11 cellular contexts compared by ENCODE assay signal in genomic region chr12:4277856-4278581, GRCh38. TPM values are rescaled to one million over a fixed set of nuclear protein-coding genes. Genes with fewer than 3 reads are reported as not detected.
A peak's percentile ranks its signal among the peaks of the same experiment; 100 is the strongest.
DNase-seq lines count a peak whose midpoint lies in the region; ATAC-seq and TF ChIP-seq lines count a peak whose summit lies in the region.
"Had no signal": no experiment of that assay in that cellular context is flagged by ENCODE, and none has a peak within 500 bp of the region (broad histone marks: within the 10 kb centered on the region; RNA-seq: fewer than 3 reads in every experiment).

No MANE protein-coding gene starts in this region.

- no peak overlapping the region for H2BK12ac ChIP-seq in trophoblast cell (ENCODE audit: low read length)

- H3K27me3 Mint-ChIP-seq in T-helper 2 cell treated with Interferon-gamma antibody and Interleukin-4, amounts not matched to agents 5 μg/mL and 100 μg/mL, for 36 hours (ENCODE audit: low read depth), result no peaks in the 10 kb centered on the region

- H2AFZ ChIP-seq in trophoblast cell (ENCODE audit: insufficient read depth, low read length, poor library complexity), result no peak overlapping the region

- H2BK5ac ChIP-seq in trophoblast cell (ENCODE audit: low read depth, low read length, poor library complexity), result no peak overlapping the region

- no peak overlapping the region for H4K91ac ChIP-seq in trophoblast cell (ENCODE audit: low read depth, low read length)

- no peak overlapping the region for H2AK5ac ChIP-seq in trophoblast cell (ENCODE audit: low read length)

- H3K4me2 ChIP-seq in trophoblast cell (ENCODE audit: low read length), result peak overlapping the region; percentile 14

- H3K79me2 ChIP-seq in trophoblast cell (ENCODE audit: control insufficient read depth, insufficient read depth, low read length, poor library complexity), result peaks cover 13% of the 10 kb centered on the region

- H3K18ac ChIP-seq in trophoblast cell (ENCODE audit: low read length), result no peak overlapping the region

- H3K27ac Mint-ChIP-seq in T-helper 2 cell treated with Interferon-gamma antibody and Interleukin-4, amounts not matched to agents 5 μg/mL and 100 μg/mL, for 36 hours, result peak overlapping the region; percentile 60

- H3K27me3 ChIP-seq in RWPE2 (ENCODE audit: insufficient read depth, poor library complexity, severe bottlenecking) (no peaks in the 10 kb centered on the region), trophoblast cell (ENCODE audit: insufficient read depth, low read length) (peaks cover 3% of the 10 kb centered on the region)
- H3K27me3 ChIP-seq in effector memory CD4-positive, alpha-beta T cell (replicated peaks; ENCODE audit: control insufficient read depth, insufficient read depth, low read length, poor library complexity, severe bottlenecking), result no peaks in the 10 kb centered on the region

- H3K14ac ChIP-seq in trophoblast cell (ENCODE audit: low read length), result no peak overlapping the region

- H4K12ac ChIP-seq in trophoblast cell (ENCODE audit: low read depth, low read length), result no peak overlapping the region

- peaks cover 87% of the 10 kb centered on the region for H3K36me3 Mint-ChIP-seq in T-helper 2 cell treated with Interferon-gamma antibody and Interleukin-4, amounts not matched to agents 5 μg/mL and 100 μg/mL, for 36 hours (ENCODE audit: low read depth)

- no peak overlapping the region for H2BK120ac ChIP-seq in trophoblast cell (ENCODE audit: insufficient read depth, low read length, poor library complexity)

- peak overlapping the region; percentile 89 for H3K27ac ChIP-seq in RWPE2 (ENCODE audit: poor library complexity, severe bottlenecking)
- H3K27ac ChIP-seq in effector memory CD4-positive, alpha-beta T cell (ENCODE audit: insufficient read depth, low read length, poor library complexity, severe bottlenecking), result peak overlapping the region; percentile 52
- no peak overlapping the region for H3K27ac ChIP-seq in trophoblast cell (ENCODE audit: low read depth, low read length)
- H3K27ac ChIP-seq: HL-60 had no signal

- in situ Hi-C loops in GM13976 (cut with MboI; ENCODE audit: low sequenced_read_pairs, unreplicated experiment), result loop anchor here (5.0 to 25.0 kb wide), 2 partner anchors 171 to 291 kb away; no protein-coding TSS in a partner anchor

- H3K23ac ChIP-seq in trophoblast cell (ENCODE audit: low read length), result no peak overlapping the region

- peaks cover 21% of the 10 kb centered on the region for H3K79me1 ChIP-seq in trophoblast cell (ENCODE audit: low read length)

- no peak overlapping the region for H3K9ac ChIP-seq in trophoblast cell (ENCODE audit: low read length)

- H3K4me3 ChIP-seq in RWPE2 (ENCODE audit: severe bottlenecking) (no peak overlapping the region), trophoblast cell (ENCODE audit: low read depth, low read length) (no peak overlapping the region)
- H3K4me3 ChIP-seq in effector memory CD4-positive, alpha-beta T cell (ENCODE audit: insufficient read depth, low read depth, low read length, poor library complexity, severe bottlenecking), result no peak overlapping the region

- no peak overlapping the region for H4K8ac ChIP-seq in trophoblast cell (ENCODE audit: low read depth, low read length)

- H3K9me3 Mint-ChIP-seq in T-helper 2 cell treated with Interferon-gamma antibody and Interleukin-4, amounts not matched to agents 5 μg/mL and 100 μg/mL, for 36 hours, result no peaks in the 10 kb centered on the region

- no peak for DNase-seq in T-helper 2 cell treated with Interferon-gamma antibody and Interleukin-4, amounts not matched to agents 5 μg/mL and 100 μg/mL, for 36 hours (ENCODE audit: low spot score)
- no peak for DNase-seq in T-helper 2 cell
- no peak for DNase-seq in RWPE2 (ENCODE audit: low spot score)
- no peak for DNase-seq in effector memory CD4-positive, alpha-beta T cell
- DNase-seq in trophoblast cell, result no peak
- no peak for DNase-seq in HuH-7 (ENCODE audit: low spot score)
- DNase-seq in GM13976 (ENCODE audit: low spot score), result no peak
- DNase-seq: 8988T, NCI-H1417 had no signal

- ATAC-seq in RWPE2 (ENCODE audit: low read depth), result no peak
- no peak for ATAC-seq in GM21381 (IDR thresholded peaks at IDR 0.05; ENCODE audit: unreplicated experiment)

- peaks cover 89% of the 10 kb centered on the region for H3K36me3 ChIP-seq in RWPE2 (ENCODE audit: low read depth)
- peaks cover 59% of the 10 kb centered on the region for H3K36me3 ChIP-seq in effector memory CD4-positive, alpha-beta T cell (ENCODE audit: control insufficient read depth, insufficient read depth, low read length)
- H3K36me3 ChIP-seq in trophoblast cell (ENCODE audit: control insufficient read depth in 1 of 2, insufficient read depth in 2 of 2, low read length in 2 of 2), result peaks cover 45 to 60% of the 10 kb centered on the region in 2 experiments

- peaks cover 33% of the 10 kb centered on the region for H3K4me1 ChIP-seq in RWPE2 (ENCODE audit: insufficient read depth, poor library complexity, severe bottlenecking)
- H3K4me1 ChIP-seq in effector memory CD4-positive, alpha-beta T cell (ENCODE audit: control insufficient read depth, insufficient read depth, low read length, poor library complexity, severe bottlenecking), result peaks cover 50% of the 10 kb centered on the region
- H3K4me1 ChIP-seq in trophoblast cell (ENCODE audit: control insufficient read depth in 1 of 2, insufficient read depth in 2 of 2, low read length in 2 of 2), result peaks cover 8 to 26% of the 10 kb centered on the region in 2 experiments

- peak overlapping the region; percentile 93 for H3K4me3 Mint-ChIP-seq in T-helper 2 cell treated with Interferon-gamma antibody and Interleukin-4, amounts not matched to agents 5 μg/mL and 100 μg/mL, for 36 hours

- TF ChIP-seq CTCF in RWPE2 (IDR thresholded peaks at IDR 0.05; ENCODE audit: poor library complexity, severe bottlenecking) (no peak), GM13976 (IDR thresholded peaks at IDR 0.05; ENCODE audit: borderline replicate concordance, control extremely low read depth, extremely low read depth, insufficient read depth, missing control alignments) (no peak)

- no peaks in the 10 kb centered on the region for H3K9me3 ChIP-seq in RWPE2 (ENCODE audit: severe bottlenecking)
- no peaks in the 10 kb centered on the region for H3K9me3 ChIP-seq in effector memory CD4-positive, alpha-beta T cell (ENCODE audit: control insufficient read depth, low read length)
- H3K9me3 ChIP-seq in trophoblast cell (ENCODE audit: insufficient read depth, low read depth, low read length), result peaks cover 3% of the 10 kb centered on the region

- H3K4me1 Mint-ChIP-seq in T-helper 2 cell treated with Interferon-gamma antibody and Interleukin-4, amounts not matched to agents 5 μg/mL and 100 μg/mL, for 36 hours (ENCODE audit: low read depth), result peaks cover 55% of the 10 kb centered on the region

- no peak overlapping the region for H3K4ac ChIP-seq in trophoblast cell (ENCODE audit: low read depth, low read length)

- WGBS in trophoblast cell (ENCODE audit: extremely low coverage, insufficient coverage, insufficient read length), result no CpG with 5 or more reads among the region's 7 CpGs

RNA-seq across cellular contexts. Expression of gene CCND2, which starts 4.5 kb away (rescaled TPM):
- polyA plus RNA-seq in trophoblast cell (2013), result 133 TPM in 2 replicates

RNA-seq across cellular contexts. Expression of gene TIGAR, which starts 43.0 kb away (rescaled TPM):
- 22.8 and 24.9 TPM in 2 replicates for polyA plus RNA-seq in trophoblast cell (2013)
